Comparison of ENCODE assay signal across 18 cellular contexts in genomic region chr2:172525601-172526000, GRCh38. TPM values are rescaled to one million over a fixed set of nuclear protein-coding genes. Genes with fewer than 3 reads are reported as not detected.
A peak's percentile ranks its signal among the peaks of the same experiment; 100 is the strongest.
DNase-seq lines count a peak whose midpoint lies in the region; ATAC-seq and TF ChIP-seq lines count a peak whose summit lies in the region.
"Had no signal": no experiment of that assay in that cellular context is flagged by ENCODE, and none has a peak within 500 bp of the region (broad histone marks: within the 10 kb centered on the region; RNA-seq: fewer than 3 reads in every experiment).

No MANE protein-coding gene starts in this region.

- BruUV-seq in HCT116 (replicated peaks; lab: Mats Ljungman, UMichigan), result no TSS peak
- BruUV-seq in PC-9 (replicated peaks; lab: Mats Ljungman, UMichigan), result no TSS peak

- TF ChIP-seq EP300 in esophagus muscularis mucosa (IDR thresholded peaks at IDR 0.05), result no peak

- 92% methylated on average over 4 of the region's 4 CpGs for WGBS in esophagus muscularis mucosa

- TF ChIP-seq CTCF in DND-41 (IDR thresholded peaks at IDR 0.05; ENCODE audit: borderline replicate concordance, extremely low read depth, low read length, poor library complexity, severe bottlenecking), result no peak
- no peak for TF ChIP-seq CTCF in HCT116 (IDR thresholded peaks at IDR 0.05 in 2 of 3, conservative IDR thresholded peaks at IDR 0.05 in 1 of 3; ENCODE audit: borderline replicate concordance in 1 of 3, insufficient read depth in 1 of 3, low read depth in 2 of 3, low read length in 2 of 3)
- TF ChIP-seq CTCF in PC-9 (conservative IDR thresholded peaks at IDR 0.05), result no peak
- TF ChIP-seq CTCF in esophagus muscularis mucosa (IDR thresholded peaks at IDR 0.05), result no peak

- CTCF ChIA-PET in HCT116 (lab: Charles Lee), result no interaction called here
- CTCF ChIA-PET in PC-9 (lab: Charles Lee), result no interaction called here

- intact Hi-C loops in HCT116 (cut with micrococcal nuclease) (no loop called here), PC-9 (cut with micrococcal nuclease; ENCODE audit: unreplicated experiment) (no loop called here), esophagus muscularis mucosa (cut with DNase I) (no loop called here)

- ATAC-seq in DND-41 (ENCODE audit: insufficient read depth, low read depth) (no peak), HCT116 (no peak), GM18520 (IDR thresholded peaks at IDR 0.05; ENCODE audit: unreplicated experiment) (no peak)

- H2AFZ ChIP-seq in DND-41 (ENCODE audit: low read depth, low read length) (no peak overlapping the region), HCT116 (ENCODE audit: low read depth, low read length, poor library complexity, severe bottlenecking) (no peak overlapping the region), PC-9 (no peak overlapping the region), Karpas-422 (ENCODE audit: low read length) (no peak overlapping the region)

- RAD21 ChIA-PET in HCT116 (lab: Charles Lee; ENCODE audit: low non-redundant PET in 1 of 2, low total read pairs in 2 of 2, uncharacterized antibody in 2 of 2, unreplicated experiment in 2 of 2), result no interaction called here

- TF ChIP-seq POLR2A in HCT116 (IDR thresholded peaks at IDR 0.05; ENCODE audit: borderline replicate concordance, extremely low read depth, insufficient read depth, insufficient read length), result no peak
- TF ChIP-seq POLR2A in esophagus muscularis mucosa (IDR thresholded peaks at IDR 0.05; ENCODE audit: low read depth), result no peak

- H3K9me3 ChIP-seq in DND-41 (ENCODE audit: insufficient read depth, low read length, severe bottlenecking) (peaks cover 19% of the 10 kb centered on the region), HCT116 (ENCODE audit: control insufficient read depth in 1 of 2, insufficient read depth in 1 of 2, low read depth in 1 of 2, low read length in 2 of 2) (no peaks in the 10 kb centered on the region; a peak in 1 of 4 replicates), PC-9 (ENCODE audit: insufficient read depth, low read depth) (peaks cover 36% of the 10 kb centered on the region), esophagus muscularis mucosa (peaks cover 0 to 11% (median 9%) of the 10 kb centered on the region in 4 donors), Karpas-422 (ENCODE audit: low read length) (no peaks in the 10 kb centered on the region; the same call in 1 of the 2 replicates)
- H3K9me3 ChIP-seq: MG63 had no signal

- no peaks in the 10 kb centered on the region for H3K27me3 ChIP-seq in DND-41 (ENCODE audit: insufficient read depth, low read length, poor library complexity)
- no peaks in the 10 kb centered on the region for H3K27me3 ChIP-seq in HCT116 (ENCODE audit: insufficient read depth, low read length)
- H3K27me3 ChIP-seq in PC-9 (ENCODE audit: insufficient read depth, low read depth), result no peaks in the 10 kb centered on the region
- no peaks in the 10 kb centered on the region for H3K27me3 ChIP-seq in esophagus muscularis mucosa
- H3K27me3 ChIP-seq in Karpas-422 (ENCODE audit: low read length), result no peaks in the 10 kb centered on the region
- H3K27me3 ChIP-seq: MG63 had no signal

- POLR2A ChIA-PET in HCT116 (lab: Charles Lee) (no interaction called here), PC-9 (lab: Charles Lee; ENCODE audit: unreplicated experiment) (no interaction called here)

- H3F3A ChIP-seq in PC-9 (ENCODE audit: insufficient read depth, low read depth), result no peaks in the 10 kb centered on the region

- H3K4me1 ChIP-seq in DND-41 (ENCODE audit: insufficient read depth, low read length) (no peaks in the 10 kb centered on the region), HCT116 (ENCODE audit: control insufficient read depth in 1 of 2, insufficient read depth in 2 of 2, low read length in 2 of 2) (no peaks in the 10 kb centered on the region), PC-9 (replicated peaks; ENCODE audit: insufficient read depth) (no peaks in the 10 kb centered on the region), esophagus muscularis mucosa (no peaks in the 10 kb centered on the region), Karpas-422 (ENCODE audit: low read length) (no peaks in the 10 kb centered on the region)

- H3K36me3 ChIP-seq in DND-41 (ENCODE audit: insufficient read depth, low read length), result no peaks in the 10 kb centered on the region
- no peaks in the 10 kb centered on the region for H3K36me3 ChIP-seq in HCT116 (ENCODE audit: control insufficient read depth in 1 of 2, insufficient read depth in 2 of 2, low read length in 2 of 2)
- no peaks in the 10 kb centered on the region for H3K36me3 ChIP-seq in PC-9 (ENCODE audit: low read depth)
- no peaks in the 10 kb centered on the region for H3K36me3 ChIP-seq in esophagus muscularis mucosa
- H3K36me3 ChIP-seq in Karpas-422 (ENCODE audit: insufficient read depth, low read length), result peaks cover 7% of the 10 kb centered on the region
- H3K36me3 ChIP-seq: MG63 had no signal

- H3K9me2 ChIP-seq in HCT116 (ENCODE audit: insufficient read depth) (no peaks in the 10 kb centered on the region), PC-9 (ENCODE audit: insufficient read depth) (no peaks in the 10 kb centered on the region), Karpas-422 (replicated peaks; ENCODE audit: insufficient read depth, low read length) (no peaks in the 10 kb centered on the region)

- no peak overlapping the region for H3K9ac ChIP-seq in DND-41 (ENCODE audit: low read depth, low read length)
- no peak overlapping the region for H3K9ac ChIP-seq in HCT116 (ENCODE audit: low read length)
- H3K9ac ChIP-seq in Karpas-422 (ENCODE audit: low read length), result no peak overlapping the region
- H3K9ac ChIP-seq: KMS-11 had no signal

- H4K20me1 ChIP-seq in DND-41 (ENCODE audit: insufficient read depth, low read length) (no peaks in the 10 kb centered on the region), HCT116 (ENCODE audit: insufficient read depth) (no peaks in the 10 kb centered on the region), PC-9 (ENCODE audit: insufficient read depth) (no peaks in the 10 kb centered on the region), Karpas-422 (ENCODE audit: insufficient read depth, low read depth, low read length) (no peaks in the 10 kb centered on the region)

- H3K27ac ChIP-seq in DND-41 (ENCODE audit: low read length), result no peak overlapping the region
- H3K27ac ChIP-seq in HCT116 (ENCODE audit: low read depth, low read length), result no peak overlapping the region
- no peak overlapping the region for H3K27ac ChIP-seq in PC-9
- H3K27ac ChIP-seq in esophagus muscularis mucosa (replicated peaks in 1 of 4), result no peak overlapping the region
- H3K27ac ChIP-seq in Karpas-422 (ENCODE audit: low read length), result no peak overlapping the region
- H3K27ac ChIP-seq: KMS-11, RWPE1 had no signal

- H3K79me2 ChIP-seq in DND-41 (ENCODE audit: insufficient read depth, low read length) (no peaks in the 10 kb centered on the region), HCT116 (ENCODE audit: insufficient read depth, low read length) (no peaks in the 10 kb centered on the region), PC-9 (ENCODE audit: low read depth) (no peaks in the 10 kb centered on the region), Karpas-422 (ENCODE audit: low read length) (no peaks in the 10 kb centered on the region)

- H3K4me2 ChIP-seq in DND-41 (ENCODE audit: insufficient read depth, low read length) (no peak overlapping the region), HCT116 (ENCODE audit: low read length) (no peak overlapping the region), PC-9 (no peak overlapping the region), Karpas-422 (ENCODE audit: low read depth, low read length, poor library complexity, severe bottlenecking) (no peak overlapping the region)
- H3K4me2 ChIP-seq: KMS-11 had no signal

- TF ChIP-seq RAD21 in HCT116 (IDR thresholded peaks at IDR 0.05; ENCODE audit: low read depth), result no peak

- DNase-seq in DND-41, result peak; percentile 8
- DNase-seq in HCT116 (ENCODE audit: low read depth, low spot score), result no peak
- DNase-seq in PC-9, result peak; percentile 18 to 61
- DNase-seq in esophagus muscularis mucosa (ENCODE audit: extremely low spot score), result peak; percentile 31
- DNase-seq in Karpas-422, result no peak
- no peak for DNase-seq in NCI-H128 (lab: John Stamatoyannopoulos, UW; ENCODE audit: unreplicated experiment)
- DNase-seq: C1 segment of cervical spinal cord; CD8-positive, alpha-beta memory T cell; MG63; NCI-H1048; NCI-H146; NCI-H2029 treated with DMSO at 0.1 percent for 48 hours; NCI-H82; SIG-M5; T-helper 1 cell had no signal

- no peak overlapping the region for H3K4me3 ChIP-seq in DND-41 (ENCODE audit: low read depth in 1 of 2, low read length in 2 of 2)
- H3K4me3 ChIP-seq in HCT116 (replicated peaks in 1 of 2; ENCODE audit: low read depth in 1 of 2, low read length in 2 of 2), result no peak overlapping the region
- H3K4me3 ChIP-seq in PC-9, result no peak overlapping the region
- H3K4me3 ChIP-seq in esophagus muscularis mucosa, result no peak overlapping the region
- no peak overlapping the region for H3K4me3 ChIP-seq in Karpas-422 (ENCODE audit: low read length)
- H3K4me3 ChIP-seq: MG63 had no signal

TF ChIP-seq in HCT116, 20 proteins besides CTCF, POLR2A, EP300 and RAD21:
- TF ChIP-seq CBX3 (IDR thresholded peaks at IDR 0.05; ENCODE audit: low read depth) (peak; percentile 75; the same call in 1 of the 2 replicates), ZFX (IDR thresholded peaks at IDR 0.05) (no peak)

RNA-seq across cellular contexts. Expression of gene PDK1, which starts 30.3 kb away (rescaled TPM):
- total RNA-seq in HCT116 (2021; ENCODE audit: unreplicated experiment), result 21.3 TPM
- 20.2 and 23.3 TPM in 2 replicates for polyA plus RNA-seq in HCT116 (2012)
- total RNA-seq in PC-9 (2021), result 15.9 and 18.5 TPM in 2 replicates
- 10 to 100 TPM in 3 of 4 donors, 1 to 10 TPM in 1; 5.1 to 15.8 (median 11.2) TPM for total RNA-seq in esophagus muscularis mucosa
- total RNA-seq in Karpas-422 (2014; rRNA removed; shearing (Covaris generic); ENCODE audit: low replicate concordance), result 70.2 and 130 TPM in 2 replicates

Comparison
In these comparisons a context has a peak if more than half of its experiments do, and no peak if none do; other contexts are left out.
1. DNase-seq: peak in DND-41 (single experiment), PC-9 (2 of 2) and esophagus muscularis mucosa (single experiment); none in HCT116 (single experiment), Karpas-422 (single experiment) and NCI-H128 (single experiment).